In genomic region chr19:3053780-3054179, GRCh38 we compare ENCODE assay signal across 16 cellular contexts. TPM values are rescaled to one million over a fixed set of nuclear protein-coding genes. Genes with fewer than 3 reads are reported as not detected.
DNase-seq lines count a peak whose midpoint lies in the region; ATAC-seq, FAIRE-seq and TF ChIP-seq lines count a peak whose summit lies in the region.
"Had no signal": no experiment of that assay in that cellular context is flagged by ENCODE, and none has a peak within 500 bp of the region (broad histone marks: within the 10 kb centered on the region; RNA-seq: fewer than 3 reads in every experiment).

No MANE protein-coding gene starts in this region.

- H3K36me3 ChIP-seq in esophagus (ENCODE audit: control insufficient read depth in 2 of 2, insufficient read depth in 2 of 2, low read length in 1 of 2) (peaks cover 3 to 39% of the 10 kb centered on the region in 2 donors), prostate gland (no peaks in the 10 kb centered on the region), stomach (peaks cover 40 to 64% (median 60%) of the 10 kb centered on the region in 4 donors)

- no peak for TF ChIP-seq EP300 in A549 (IDR thresholded peaks at IDR 0.05)
- TF ChIP-seq EP300 in stomach (IDR thresholded peaks at IDR 0.05) = no peak

- DNase-seq in A549 (ENCODE audit: low read depth in 1 of 2, low spot score in 1 of 2) (no peak), prostate gland (ENCODE audit: low spot score) (no peak), stomach (no peak)
- no peak for DNase-seq in CD4-positive, alpha-beta T cell
- DNase-seq: ACHN, NCI-H1436, NCI-H1930, NCI-H345, NCI-H524 treated with DMSO at 0.1 percent for 48 hours, PC-3 had no signal

- H3K4me2 ChIP-seq in A549 = peak overlapping the region; percentile 95; the same call in 1 of the 3 replicates

- H3K4me3 ChIP-seq in A549 (no peak overlapping the region), esophagus (ENCODE audit: low read depth in 1 of 2, low read length in 2 of 2) (no peak overlapping the region), prostate gland (no peak overlapping the region), stomach (no peak overlapping the region)
- H3K4me3 ChIP-seq: SJSA1 had no signal

- TF ChIP-seq CTCF in A549 (IDR thresholded peaks at IDR 0.05) = no peak
- TF ChIP-seq CTCF in CD4-positive, alpha-beta T cell (IDR thresholded peaks at IDR 0.05) = no peak
- no peak for TF ChIP-seq CTCF in prostate gland (IDR thresholded peaks at IDR 0.05)
- TF ChIP-seq CTCF in stomach (IDR thresholded peaks at IDR 0.05) = no peak

- POLR2A ChIA-PET in A549 (lab: Yijun Ruan, JAX) = interaction anchor here (0.5 to 1.9 kb wide), 2 partner anchors 18 to 987 kb away, joined by 6 to 9 read pairs; no protein-coding TSS in a partner anchor
- POLR2A ChIA-PET in CD4-positive, alpha-beta T cell (lab: Charles Lee) = interaction anchor here (1.1 to 8.9 kb wide), 6 partner anchors 9 to 133 kb away, joined by 3 to 140 read pairs (median 7); partner anchors contain the start of gene TLE5

- H3K27ac ChIP-seq in A549 = peak overlapping the region; percentile 88 to 96
- no peak overlapping the region for H3K27ac ChIP-seq in CD4-positive, alpha-beta T cell (ENCODE audit: low read depth, low read length)
- H3K27ac ChIP-seq in esophagus (ENCODE audit: low read depth in 2 of 2, low read length in 1 of 2) = peak overlapping the region; percentile 39 to 81
- peak overlapping the region; percentile 71 to 90 for H3K27ac ChIP-seq in prostate gland
- H3K27ac ChIP-seq in stomach = no peak overlapping the region
- H3K27ac ChIP-seq: SJSA1 had no signal

- H3K4me1 ChIP-seq in A549 (peaks cover 63% of the 10 kb centered on the region), esophagus (ENCODE audit: control insufficient read depth in 2 of 2, insufficient read depth in 2 of 2, low read length in 1 of 2) (peaks cover 4 to 34% of the 10 kb centered on the region in 2 donors), prostate gland (replicated peaks) (peaks cover 35% of the 10 kb centered on the region), stomach (peaks cover 34 to 59% (median 47%) of the 10 kb centered on the region in 4 donors)

- H3K27me3 ChIP-seq in CD4-positive, alpha-beta T cell (ENCODE audit: control insufficient read depth, insufficient read depth, low read length) = no peaks in the 10 kb centered on the region
- H3K27me3 ChIP-seq in esophagus (ENCODE audit: control insufficient read depth in 1 of 2, insufficient read depth in 2 of 2, low read length in 2 of 2) = no peaks in the 10 kb centered on the region
- H3K27me3 ChIP-seq in prostate gland (replicated peaks; ENCODE audit: insufficient read depth) = no peaks in the 10 kb centered on the region
- H3K27me3 ChIP-seq in stomach = no peaks in the 10 kb centered on the region
- H3K27me3 ChIP-seq: SJSA1 had no signal

- FAIRE-seq in A549 (lab: Jason Lieb, UNC) = no peak

- no peaks in the 10 kb centered on the region for H3K9me3 Mint-ChIP-seq in CD4-positive, alpha-beta T cell

- no peak overlapping the region for H3K4me3 Mint-ChIP-seq in CD4-positive, alpha-beta T cell
- H3K4me3 Mint-ChIP-seq: CD14-positive monocyte had no signal

- ATAC-seq in A549 (no peak), HG03280 (IDR thresholded peaks at IDR 0.05; ENCODE audit: unreplicated experiment) (no peak), HG03095 (IDR thresholded peaks at IDR 0.05; ENCODE audit: unreplicated experiment) (no peak)
- ATAC-seq in CD4-positive, alpha-beta T cell (ENCODE audit: poor library complexity) = no peak
- ATAC-seq: PC-3 had no signal

- no peaks in the 10 kb centered on the region for H3K9me3 ChIP-seq in A549
- H3K9me3 ChIP-seq in CD4-positive, alpha-beta T cell (ENCODE audit: control insufficient read depth, low read length) = no peaks in the 10 kb centered on the region
- no peaks in the 10 kb centered on the region for H3K9me3 ChIP-seq in esophagus (ENCODE audit: control insufficient read depth in 2 of 2, insufficient read depth in 1 of 2, low read depth in 1 of 2, low read length in 1 of 2)
- H3K9me3 ChIP-seq in prostate gland = no peaks in the 10 kb centered on the region
- no peaks in the 10 kb centered on the region for H3K9me3 ChIP-seq in stomach
- H3K9me3 ChIP-seq: SJSA1 had no signal

- CTCF ChIA-PET in A549 (lab: Yijun Ruan, JAX) = interaction anchor here (0.9 to 2.5 kb wide), 5 partner anchors 14 to 406 kb away, joined by 3 to 6 read pairs (median 3); no protein-coding TSS in a partner anchor
- CTCF ChIA-PET in CD4-positive, alpha-beta T cell (lab: Charles Lee) = interaction anchor here (1.8 kb wide), 1 partner anchor 10 kb away, joined by 4 read pairs; no protein-coding TSS in a partner anchor

- TF ChIP-seq RAD21 in A549 (conservative IDR thresholded peaks at IDR 0.05 in 1 of 2, IDR thresholded peaks at IDR 0.05 in 1 of 2) = no peak

- 80% methylated on average over 1 of the region's 21 CpGs for WGBS in A549 (ENCODE audit: missing lambda C conversion rate)
- WGBS in esophagus, 2 donors = 61 to 72% methylated on average over 21 of the region's 21 CpGs
- WGBS in prostate gland = 47% methylated on average over 20 of the region's 21 CpGs
- WGBS in stomach, 5 donors = 80 to 90% (median 85%) methylated on average over 8 to 21 of the region's 21 CpGs

- peaks cover 57% of the 10 kb centered on the region for H3K36me3 Mint-ChIP-seq in CD4-positive, alpha-beta T cell (ENCODE audit: low read depth)

- H3K27ac Mint-ChIP-seq in CD4-positive, alpha-beta T cell = peak overlapping the region; percentile 89

- no peak for TF ChIP-seq POLR2A in A549 (IDR thresholded peaks at IDR 0.05; ENCODE audit: low read length)
- TF ChIP-seq POLR2A in prostate gland (IDR thresholded peaks at IDR 0.05) = no peak
- TF ChIP-seq POLR2A in stomach (IDR thresholded peaks at IDR 0.05) = no peak

- intact Hi-C loops in CD4-positive, alpha-beta T cell (cut with DNase I, micrococcal nuclease) = loop anchor here in 1 of 2 experiments (10.0 kb wide), 1 partner anchor 451 kb away; the partner anchor contains the start of genes DOHH and FZR1
- intact Hi-C loops in prostate gland (cut with DNase I) = no loop called here
- intact Hi-C loops in stomach (cut with DNase I; ENCODE audit: low total_unique reads) = no loop called here

- H3K27me3 Mint-ChIP-seq in CD4-positive, alpha-beta T cell = no peaks in the 10 kb centered on the region

- peaks cover 53% of the 10 kb centered on the region for H3K4me1 Mint-ChIP-seq in CD4-positive, alpha-beta T cell (ENCODE audit: low read depth)

TF ChIP-seq in A549, 52 proteins besides CTCF, POLR2A, EP300 and RAD21 (continues in another document):
- TF ChIP-seq NR3C1 (IDR thresholded peaks at IDR 0.05) (no peak), EHF (CRISPR knock-in tag; IDR thresholded peaks at IDR 0.05) (no peak)

RNA-seq across cellular contexts. Expression of gene TLE5, which starts 8.5 kb away (rescaled TPM):
- polyA plus RNA-seq in A549 (2011; rRNA removed) = 171 and 183 TPM in 2 replicates
- polyA plus RNA-seq in A549 (2012; cell fraction: cytosol; rRNA removed) = 223 and 303 TPM in 2 replicates
- polyA plus RNA-seq in A549 (2012; cell fraction: nucleus; rRNA removed) = 251 and 276 TPM in 2 replicates
- polyA plus RNA-seq in A549 (2017; fragmentation: RNase III; extraction: RNeasy Plus Mini Kit Qiagen cat#74134 plus additional on column Dnase treatment) = 191 to 231 TPM (median 216 TPM) in 3 replicates
- 235 and 240 TPM in 2 replicates for polyA minus RNA-seq in A549 (2011; rRNA and poly(A)+ RNA removed)
- total RNA-seq in CD4-positive, alpha-beta T cell = 100 to 1,000 TPM; 722 to 793 TPM
- polyA plus RNA-seq in esophagus = 100 to 1,000 TPM; 356 to 578 TPM
- 100 to 1,000 TPM; 546 to 767 TPM for total RNA-seq in prostate gland
- total RNA-seq in stomach = 100 to 1,000 TPM; 126 to 386 (median 264) TPM
- polyA plus RNA-seq in stomach = 100 to 1,000 TPM; 470 to 688 (median 669) TPM

RNA-seq across cellular contexts. Expression of gene TLE2, which starts 24.7 kb away (rescaled TPM):
- polyA plus RNA-seq in A549 (2011; rRNA removed) (2.1 and 2.7 TPM in 2 replicates), A549 (2017; fragmentation: RNase III; extraction: RNeasy Plus Mini Kit Qiagen cat#74134 plus additional on column Dnase treatment) (1.9 to 3.1 TPM (median 2.6 TPM) in 3 replicates), esophagus (10 to 100 TPM; 10.1 to 16.0 TPM), stomach (10 to 100 TPM; 21.4 to 24.1 (median 21.8) TPM)
- polyA plus RNA-seq in A549 (2012; cell fraction: cytosol; rRNA removed) = 1.8 and 2.9 TPM in 2 replicates
- 8.3 and 9.3 TPM in 2 replicates for polyA plus RNA-seq in A549 (2012; cell fraction: nucleus; rRNA removed)
- polyA minus RNA-seq in A549 (2011; rRNA and poly(A)+ RNA removed) = 2.1 and 2.4 TPM in 2 replicates
- total RNA-seq in CD4-positive, alpha-beta T cell = 10 to 100 TPM; 23.9 to 25.0 TPM
- total RNA-seq in prostate gland (10 to 100 TPM; 61.9 to 82.1 TPM), stomach (10 to 100 TPM; 13.8 to 92.9 (median 47.2) TPM)
- total RNA-seq: M059J had no signal
- polyA plus RNA-seq: CD14-positive monocyte had no signal

RNA-seq across cellular contexts. Expression of gene GNA11, which starts 40.4 kb away (rescaled TPM):
- polyA plus RNA-seq in A549 (2011; rRNA removed) (5.5 and 8.6 TPM in 2 replicates), A549 (2017; fragmentation: RNase III; extraction: RNeasy Plus Mini Kit Qiagen cat#74134 plus additional on column Dnase treatment) (29.0 to 32.8 TPM (median 30.5 TPM) in 3 replicates), esophagus (10 to 100 TPM; 18.5 to 20.0 TPM), stomach (10 to 100 TPM; 18.9 to 31.3 (median 25.5) TPM)
- polyA plus RNA-seq in A549 (2012; cell fraction: cytosol; rRNA removed) = 24.3 and 29.2 TPM in 2 replicates
- polyA plus RNA-seq in A549 (2012; cell fraction: nucleus; rRNA removed) = 26.9 and 28.9 TPM in 2 replicates
- polyA minus RNA-seq in A549 (2011; rRNA and poly(A)+ RNA removed) = 6.7 and 19.2 TPM in 2 replicates
- 1 to 10 TPM; 2.6 to 3.4 TPM for total RNA-seq in CD4-positive, alpha-beta T cell
- total RNA-seq in prostate gland (100 to 1,000 TPM in 1 of 2 donors, 10 to 100 TPM in 1; 61.3 to 117 TPM), stomach (100 to 1,000 TPM in 1 of 5 donors, 10 to 100 TPM in 4; 40.6 to 204 (median 63.4) TPM)

Comparison
In these comparisons a context has a peak if more than half of its experiments do, and no peak if none do; other contexts are left out.
1. H3K27ac ChIP-seq: peak in A549 (2 of 2), esophagus (2 of 2) and prostate gland (2 of 2); none in CD4-positive, alpha-beta T cell (single experiment) and stomach (0 of 5).
2. RNA of gene GNA11, which starts 40.4 kb away (total RNA-seq): 61.3 to 117 TPM in prostate gland and 40.6 to 204 TPM in stomach; 2.6 to 3.4 TPM in CD4-positive, alpha-beta T cell; every median in the first group is over 4 times any median in the second.